ENCODE assay signal across 11 cellular contexts in the genomic region with DNA sequence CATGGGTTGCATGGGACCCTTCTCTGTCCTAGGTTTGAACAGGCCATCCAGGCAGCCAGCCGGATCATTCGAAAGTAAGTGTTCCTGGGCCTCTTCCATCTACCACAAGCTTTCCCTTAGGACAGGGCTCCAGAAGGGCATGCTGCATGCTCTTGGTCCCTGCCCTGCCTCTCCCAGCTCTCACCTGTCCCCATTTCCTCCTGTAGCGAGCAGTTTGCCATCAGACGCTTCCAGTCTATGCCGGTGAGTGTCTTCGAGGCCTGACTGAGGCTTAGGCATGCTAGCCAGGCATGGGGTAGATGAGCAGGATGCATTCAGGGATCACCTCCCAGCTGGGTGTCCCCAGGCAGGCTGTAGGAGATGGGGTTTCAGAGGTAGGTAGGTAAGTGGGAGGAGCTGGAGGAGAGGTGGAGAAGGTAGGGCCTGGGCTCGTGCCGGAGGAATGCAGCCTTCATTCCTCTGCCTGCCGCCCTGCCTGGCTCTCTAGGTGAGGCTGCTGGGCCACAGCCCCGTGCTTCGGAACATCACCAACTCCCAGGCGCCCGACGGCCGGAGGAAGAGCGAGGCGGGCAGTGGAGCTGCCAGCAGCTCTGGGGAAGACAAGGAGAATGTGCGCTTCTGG. TPM values are rescaled to one million over a fixed set of nuclear protein-coding genes. Genes with fewer than 3 reads are reported as not detected.
DNase-seq lines count a peak whose midpoint lies in the region; ATAC-seq and TF ChIP-seq lines count a peak whose summit lies in the region.
"Had no signal": no experiment of that assay in that cellular context is flagged by ENCODE, and none has a peak within 500 bp of the region (broad histone marks: within the 10 kb centered on the region; RNA-seq: fewer than 3 reads in every experiment).

No MANE protein-coding gene starts in this region.

- POLR2A ChIA-PET in RWPE1 (lab: Yijun Ruan, JAX; ENCODE audit: low non-redundant PET) = no interaction called here

- peak overlapping the region; percentile 48 for H3K27ac Mint-ChIP-seq in glutamatergic neuron (ENCODE audit: unreplicated experiment)

- H3K4me3 ChIP-seq in skeletal muscle satellite cell (ENCODE audit: low read length) = no peak overlapping the region
- H3K4me3 ChIP-seq: pancreas had no signal

- TF ChIP-seq CTCF in RWPE1 (conservative IDR thresholded peaks at IDR 0.05; ENCODE audit: low read depth) = no peak
- no peak for TF ChIP-seq CTCF in glutamatergic neuron (IDR thresholded peaks at IDR 0.05; ENCODE audit: partially characterized antibody, unreplicated experiment)

- peak overlapping the region; percentile 64 for H3K4me3 Mint-ChIP-seq in glutamatergic neuron (ENCODE audit: unreplicated experiment)

- peaks cover 14% of the 10 kb centered on the region for H3K9me3 Mint-ChIP-seq in glutamatergic neuron (ENCODE audit: unreplicated experiment)

- peak; percentile 54 for DNase-seq in DMS79 treated with DMSO at 0.1 percent for 48 hours (lab: John Stamatoyannopoulos, UW)
- no peak for DNase-seq in DMS79 (lab: John Stamatoyannopoulos, UW)
- DNase-seq in RWPE1 (ENCODE audit: low spot score) = no peak
- no peak for DNase-seq in glutamatergic neuron
- no peak for DNase-seq in epidermal melanocyte (ENCODE audit: insufficient read length, low spot score)
- DNase-seq: foreskin fibroblast had no signal

- peaks cover 7% of the 10 kb centered on the region for H3K36me3 Mint-ChIP-seq in glutamatergic neuron (ENCODE audit: unreplicated experiment)

- peaks cover 77% of the 10 kb centered on the region for H3K36me3 ChIP-seq in skeletal muscle satellite cell (ENCODE audit: insufficient read depth, low read length)
- H3K36me3 ChIP-seq: pancreas had no signal

- H3K27ac ChIP-seq in RWPE1 = peak overlapping the region; percentile 100
- H3K27ac ChIP-seq: KMS-11, pancreas had no signal

- H3K27me3 ChIP-seq in skeletal muscle satellite cell (ENCODE audit: control insufficient read depth, insufficient read depth, low read length) = no peaks in the 10 kb centered on the region
- H3K27me3 ChIP-seq: pancreas had no signal

- ATAC-seq in HG03378 (IDR thresholded peaks at IDR 0.05; ENCODE audit: unreplicated experiment) (no peak), GM18511 (IDR thresholded peaks at IDR 0.05; ENCODE audit: unreplicated experiment) (no peak)
- ATAC-seq: pancreas had no signal

- CTCF ChIA-PET in RWPE1 (lab: Yijun Ruan, JAX) = interaction anchor here (2.5 kb wide), 1 partner anchor 18 kb away, joined by 10 read pairs; no protein-coding TSS in a partner anchor

- peaks cover 17% of the 10 kb centered on the region for H3K27me3 Mint-ChIP-seq in glutamatergic neuron (ENCODE audit: unreplicated experiment)

- peaks cover 40% of the 10 kb centered on the region for H3K4me1 ChIP-seq in skeletal muscle satellite cell (ENCODE audit: control insufficient read depth, insufficient read depth, low read length)

- H3K4me2 ChIP-seq in skeletal muscle satellite cell (ENCODE audit: low read length) = no peak overlapping the region
- H3K4me2 ChIP-seq: KMS-11 had no signal

- no peaks in the 10 kb centered on the region for H3K9me3 ChIP-seq in skeletal muscle satellite cell (replicated peaks; ENCODE audit: low read length)
- H3K9me3 ChIP-seq: pancreas had no signal

- H3K4me1 Mint-ChIP-seq in glutamatergic neuron (ENCODE audit: low read depth, unreplicated experiment) = peaks cover 47% of the 10 kb centered on the region

- H3K9ac ChIP-seq in skeletal muscle satellite cell (ENCODE audit: low read depth, low read length) = peak overlapping the region; percentile 22
- H3K9ac ChIP-seq: KMS-11 had no signal

RNA-seq across cellular contexts. Expression of gene CDC25B, which starts 4.3 kb away (rescaled TPM):
- total RNA-seq in glutamatergic neuron (ENCODE audit: unreplicated experiment) = 27.6 TPM
- total RNA-seq in skeletal muscle satellite cell (2012; rRNA removed) = 26.6 and 32.2 TPM in 2 replicates

RNA-seq across cellular contexts. Expression of gene CENPB, which starts 13.8 kb away (rescaled TPM):
- 47.1 TPM for total RNA-seq in glutamatergic neuron (ENCODE audit: unreplicated experiment)
- total RNA-seq in skeletal muscle satellite cell (2012; rRNA removed) = 125 and 146 TPM in 2 replicates

RNA-seq across cellular contexts. Expression of gene SPEF1, which starts 19.1 kb away (rescaled TPM):
- 0.22 TPM for total RNA-seq in glutamatergic neuron (ENCODE audit: unreplicated experiment)
- total RNA-seq in skeletal muscle satellite cell (2012; rRNA removed) = not detected in 2 replicates

RNA-seq across cellular contexts. Expression of gene AP5S1, which starts 20.0 kb away (rescaled TPM):
- 8.1 TPM for total RNA-seq in glutamatergic neuron (ENCODE audit: unreplicated experiment)
- 20.5 and 22.1 TPM in 2 replicates for total RNA-seq in skeletal muscle satellite cell (2012; rRNA removed)

RNA-seq across cellular contexts. Expression of gene ADISSP, which starts 32.8 kb away (rescaled TPM):
- 54.6 TPM for total RNA-seq in glutamatergic neuron (ENCODE audit: unreplicated experiment)
- total RNA-seq in skeletal muscle satellite cell (2012; rRNA removed) = 43.9 and 63.1 TPM in 2 replicates
